In the genomic region with DNA sequence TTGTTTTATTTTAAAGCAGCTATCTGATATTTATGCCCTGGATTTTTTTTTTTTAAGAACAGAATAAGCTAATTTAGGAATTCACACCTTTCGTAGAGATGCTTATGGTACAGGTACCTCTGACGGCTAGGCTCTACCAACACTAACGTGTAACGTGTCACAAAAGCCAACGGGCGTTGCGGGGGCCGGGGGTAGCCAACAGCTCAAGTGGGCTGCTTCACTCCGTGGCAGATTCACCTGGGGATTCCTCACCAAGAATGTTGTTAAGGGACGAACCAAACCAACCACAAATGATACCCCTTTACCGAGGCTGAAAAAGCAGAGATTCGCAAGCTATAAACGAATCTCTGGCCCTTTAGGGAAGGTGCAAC, we compare ENCODE assay signal across 8 cellular contexts. TPM values are rescaled to one million over a fixed set of nuclear protein-coding genes. Genes with fewer than 3 reads are reported as not detected.
DNase-seq lines count a peak whose midpoint lies in the region; ATAC-seq, FAIRE-seq and TF ChIP-seq lines count a peak whose summit lies in the region.

No MANE protein-coding gene starts in this region.

- no peak for TF ChIP-seq CTCF in colonic mucosa (IDR thresholded peaks at IDR 0.05)
- no peak for TF ChIP-seq CTCF in nephron (IDR thresholded peaks at IDR 0.05; ENCODE audit: unreplicated experiment in 3 of 3)

- H3K36me3 ChIP-seq in colonic mucosa = no peaks in the 10 kb centered on the region

- peak; percentile 21 for FAIRE-seq in GM19239 (lab: Jason Lieb, UNC)

- no peak for DNase-seq in GM19239 (ENCODE audit: insufficient read length, low spot score)
- DNase-seq in RKO (ENCODE audit: low spot score) = peak; percentile 30
- DNase-seq in colonic mucosa = peak; percentile 42
- DNase-seq in SIG-M5 (lab: John Stamatoyannopoulos, UW) = no peak

- H3K4me1 Mint-ChIP-seq in nephron = peaks cover 56% of the 10 kb centered on the region

- H3K27ac Mint-ChIP-seq in nephron = peak overlapping the region; percentile 58 to 97 (median 96)

- H3K27me3 Mint-ChIP-seq in nephron (ENCODE audit: low read depth) = no peaks in the 10 kb centered on the region

- H3K4me3 ChIP-seq in colonic mucosa = peak overlapping the region; percentile 92

- H3K4me3 Mint-ChIP-seq in nephron = peak overlapping the region; percentile 94 to 97 (median 96)

- no peaks in the 10 kb centered on the region for H3K9me3 ChIP-seq in colonic mucosa

- no peaks in the 10 kb centered on the region for H3K9me3 Mint-ChIP-seq in nephron

- peaks cover 13% of the 10 kb centered on the region for H3K4me1 ChIP-seq in colonic mucosa

- no peaks in the 10 kb centered on the region for H3K27me3 ChIP-seq in colonic mucosa

- peak overlapping the region; percentile 85 to 96 for H3K9ac ChIP-seq in colonic mucosa (ENCODE audit: low read depth in 2 of 2, low read length in 2 of 2)

- intact Hi-C loops in colonic mucosa (cut with DNase I) = no loop called here

- H3K36me3 Mint-ChIP-seq in nephron (ENCODE audit: low read depth) = peaks cover 4% of the 10 kb centered on the region

- ATAC-seq in GM18868 (IDR thresholded peaks at IDR 0.05; ENCODE audit: unreplicated experiment) = no peak
- no peak for ATAC-seq in HG03565 (IDR thresholded peaks at IDR 0.05; ENCODE audit: unreplicated experiment)
- ATAC-seq in GM21367 (IDR thresholded peaks at IDR 0.05; ENCODE audit: unreplicated experiment) = no peak

- H3K27ac ChIP-seq in colonic mucosa = peak overlapping the region; percentile 90

RNA-seq across cellular contexts. Expression of gene TMCC1, which starts 1.0 kb away (rescaled TPM):
- 10 to 100 TPM; 23.2 to 32.8 TPM for total RNA-seq in colonic mucosa

Comparison
In these comparisons a context has a peak if more than half of its experiments do, and no peak if none do; other contexts are left out.
1. DNase-seq: peak in RKO (single experiment) and colonic mucosa (single experiment); none in GM19239 (single experiment) and SIG-M5 (single experiment).